8 cellular contexts compared by ENCODE assay signal in the genomic region with DNA sequence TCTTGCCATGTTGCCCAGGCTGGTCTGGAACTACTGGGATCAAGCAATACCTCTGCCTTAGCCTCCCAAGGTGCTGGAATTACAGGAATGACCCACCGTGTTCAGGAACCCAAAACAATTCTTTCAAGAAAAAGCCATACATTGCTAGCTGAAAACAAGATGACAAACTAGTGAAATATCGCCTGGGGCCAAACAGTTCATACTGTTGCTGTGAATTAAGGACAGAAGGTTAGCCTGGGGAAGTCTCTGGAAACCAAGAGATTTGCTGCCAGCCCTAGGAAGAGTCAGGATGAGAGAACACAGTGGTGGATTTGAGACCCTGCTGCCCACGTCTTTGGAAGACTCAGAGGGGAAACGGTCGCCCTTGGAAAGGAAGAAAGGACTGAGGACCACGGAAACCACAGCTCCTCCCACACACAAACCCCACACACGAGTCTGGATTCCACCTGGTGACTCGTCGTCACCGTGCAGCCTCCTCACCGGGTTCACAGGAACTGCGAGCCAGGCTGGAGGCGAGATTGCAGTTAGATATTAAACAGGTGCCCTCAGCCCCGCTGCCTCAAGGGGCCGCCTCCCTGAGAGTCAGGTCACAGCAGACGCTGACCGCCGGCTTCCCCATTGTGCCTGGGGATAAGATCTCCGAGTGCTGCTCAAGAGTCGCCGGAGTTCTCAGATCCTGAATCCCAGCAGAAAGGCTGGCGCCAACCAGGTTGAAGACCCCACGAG. TPM values are rescaled to one million over a fixed set of nuclear protein-coding genes. Genes with fewer than 3 reads are reported as not detected.
DNase-seq lines count a peak whose midpoint lies in the region; ATAC-seq and TF ChIP-seq lines count a peak whose summit lies in the region.
"Not testable (repeated sequence)": the region's sequence is repeated elsewhere in the genome, so short reads cannot be mapped to it uniquely, and the experiment has no call there.

No MANE protein-coding gene starts in this region.

- H3K36me3 Mint-ChIP-seq in T-helper 1 cell treated with Interleukin-12 subunit alpha and Interleukin-12 subunit beta and Interleukin-4 antibody, amounts not matched to agents 30 μg/mL and 1 μg/mL, for 36 hours (ENCODE audit: low read depth), result peaks cover 20% of the 10 kb centered on the region
- H3K36me3 Mint-ChIP-seq in activated naive CD4-positive, alpha-beta T cell treated with anti-CD3 and anti-CD28 coated beads, Interleukin-2, amount 50 U/mL, for 24 hours, result peaks cover 11% of the 10 kb centered on the region
- not testable (repeated sequence) for H3K36me3 Mint-ChIP-seq in naive B cell

- not testable (repeated sequence) for H3K27me3 Mint-ChIP-seq in T-helper 1 cell treated with Interleukin-12 subunit alpha and Interleukin-12 subunit beta and Interleukin-4 antibody, amounts not matched to agents 30 μg/mL and 1 μg/mL, for 36 hours (ENCODE audit: low read depth); activated naive CD4-positive, alpha-beta T cell treated with anti-CD3 and anti-CD28 coated beads, Interleukin-2, amount 50 U/mL, for 24 hours; naive B cell

- peak overlapping the region; percentile 57 to 89 for H3K4me3 ChIP-seq in foreskin fibroblast (ENCODE audit: low read depth in 1 of 2, low read length in 2 of 2)

- H3K27ac ChIP-seq in KOPT-K1 (ENCODE audit: low read depth, low read length, poor library complexity, severe bottlenecking), result peak overlapping the region; percentile 83

- peak overlapping the region; percentile 85 for H3K4me3 Mint-ChIP-seq in T-helper 1 cell treated with Interleukin-12 subunit alpha and Interleukin-12 subunit beta and Interleukin-4 antibody, amounts not matched to agents 30 μg/mL and 1 μg/mL, for 36 hours
- peak overlapping the region; percentile 82 for H3K4me3 Mint-ChIP-seq in activated naive CD4-positive, alpha-beta T cell treated with anti-CD3 and anti-CD28 coated beads, Interleukin-2, amount 50 U/mL, for 24 hours
- H3K4me3 Mint-ChIP-seq in naive B cell, result peak overlapping the region; percentile 91 to 100 (median 98)

- not testable (repeated sequence) for TF ChIP-seq CTCF in foreskin fibroblast (IDR thresholded peaks at IDR 0.05; ENCODE audit: low read depth, low read length)

- peak; percentile 32 for ATAC-seq in GM21717 (IDR thresholded peaks at IDR 0.05; ENCODE audit: unreplicated experiment)
- peak; percentile 19 to 34 for ATAC-seq in naive B cell (ENCODE audit: low read depth in 2 of 2)

- peak overlapping the region; percentile 78 for H3K27ac Mint-ChIP-seq in T-helper 1 cell treated with Interleukin-12 subunit alpha and Interleukin-12 subunit beta and Interleukin-4 antibody, amounts not matched to agents 30 μg/mL and 1 μg/mL, for 36 hours
- not testable (repeated sequence) for H3K27ac Mint-ChIP-seq in activated naive CD4-positive, alpha-beta T cell treated with anti-CD3 and anti-CD28 coated beads, Interleukin-2, amount 50 U/mL, for 24 hours
- peak overlapping the region; percentile 54 to 96 (median 90) for H3K27ac Mint-ChIP-seq in naive B cell

- peaks cover 29% of the 10 kb centered on the region for H3K9me3 ChIP-seq in KOPT-K1 (ENCODE audit: insufficient read depth, low read length, poor library complexity, severe bottlenecking)

- not testable (repeated sequence) for H3K4me1 Mint-ChIP-seq in T-helper 1 cell treated with Interleukin-12 subunit alpha and Interleukin-12 subunit beta and Interleukin-4 antibody, amounts not matched to agents 30 μg/mL and 1 μg/mL, for 36 hours (ENCODE audit: low read depth)
- H3K4me1 Mint-ChIP-seq in activated naive CD4-positive, alpha-beta T cell treated with anti-CD3 and anti-CD28 coated beads, Interleukin-2, amount 50 U/mL, for 24 hours, result peaks cover 36% of the 10 kb centered on the region
- peaks cover 18 to 59% (median 30%) of the 10 kb centered on the region in 3 donors for H3K4me1 Mint-ChIP-seq in naive B cell

- H3K9me3 Mint-ChIP-seq in T-helper 1 cell treated with Interleukin-12 subunit alpha and Interleukin-12 subunit beta and Interleukin-4 antibody, amounts not matched to agents 30 μg/mL and 1 μg/mL, for 36 hours, result peaks cover 56% of the 10 kb centered on the region
- not testable (repeated sequence) for H3K9me3 Mint-ChIP-seq in activated naive CD4-positive, alpha-beta T cell treated with anti-CD3 and anti-CD28 coated beads, Interleukin-2, amount 50 U/mL, for 24 hours
- H3K9me3 Mint-ChIP-seq in naive B cell, result peaks cover 5 to 21% (median 7%) of the 10 kb centered on the region in 7 donors

- DNase-seq in CMK (ENCODE audit: low read depth) (peak; percentile 18), foreskin fibroblast (peak; percentile 2 to 32), naive B cell (peak; percentile 30)
- DNase-seq in stimulated activated CD8-positive, alpha-beta memory T cell treated with anti-CD3 and anti-CD28 coated beads, Interleukin-15, amount 100 ng/mL, for 4 hours (ENCODE audit: low read depth in 2 of 2), result peak; percentile 36 to 57

- peaks cover 29% of the 10 kb centered on the region for H3K36me3 ChIP-seq in KOPT-K1 (ENCODE audit: insufficient read depth, low read length)

RNA-seq across cellular contexts. Expression of gene ZNF443, which starts 1.0 kb away (rescaled TPM):
- 1 to 10 TPM; 1.4 to 4.3 (median 3.1) TPM for polyA plus RNA-seq in naive B cell (ENCODE audit: low read depth in 6 of 6)

RNA-seq across cellular contexts. Expression of gene ZNF799, which starts 38.8 kb away (rescaled TPM):
- polyA plus RNA-seq in naive B cell (ENCODE audit: low read depth in 6 of 6), result 1 to 10 TPM; 2.0 to 9.5 (median 5.9) TPM

RNA-seq across cellular contexts. Expression of gene ZNF709, which starts 44.8 kb away (rescaled TPM):
- polyA plus RNA-seq in naive B cell (ENCODE audit: low read depth in 6 of 6), result 1 to 10 TPM in 5 of 6 donors, not detected in 1; 1.4 to 2.8 (median 2.3) TPM

Comparison
In these comparisons a context has a peak if more than half of its experiments do, and no peak if none do; other contexts are left out.
1. Peak in every context shown above with its lines: DNase-seq, ATAC-seq, H3K4me3 ChIP-seq and H3K27ac ChIP-seq.